ENCODE assay signal across 30 cellular contexts in the genomic region with DNA sequence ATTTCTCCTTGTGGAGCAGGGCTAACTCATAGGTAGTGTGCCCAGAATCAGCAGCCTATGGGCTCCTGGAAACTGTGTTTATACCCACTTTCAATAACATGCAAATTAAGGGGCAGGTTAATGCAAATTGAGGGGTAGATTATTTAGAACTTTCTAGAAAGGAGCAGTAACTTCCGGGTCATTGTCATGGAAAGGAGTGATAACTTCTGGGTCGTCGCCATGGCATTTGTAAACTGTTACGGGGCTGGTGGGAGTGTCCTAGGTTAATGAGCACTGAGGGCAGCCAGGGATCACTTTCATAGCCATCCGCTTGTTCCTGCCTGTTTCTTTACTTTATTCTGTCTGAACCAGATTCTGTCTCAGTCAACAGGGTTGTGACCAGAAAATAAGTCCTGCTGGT.
"Had no signal": no experiment of that assay in that cellular context is flagged by ENCODE, and none has a peak within 500 bp of the region (broad histone marks: within the 10 kb centered on the region; RNA-seq: fewer than 3 reads in every experiment).

No MANE protein-coding gene starts in this region.

- H3K9me3 ChIP-seq: neutrophil, pancreas, psoas muscle, spleen, suprapubic skin, testis, transverse colon, upper lobe of right lung, uterus had no signal

- FAIRE-seq: pancreas had no signal

- H3K4me3 ChIP-seq: pancreas, psoas muscle, skin epidermis, smooth muscle cell, spleen, suprapubic skin, testis, tibial artery, transverse colon, upper lobe of right lung, uterus had no signal

- ATAC-seq: naive thymus-derived CD8-positive, alpha-beta T cell; natural killer cell treated with Interleukin-12 subunit alpha and Interleukin-12 subunit beta and Interleukin-15 and Interleukin-18, amount 100 ng/mL, for 72 hours; pancreas; psoas muscle; right cardiac atrium; sciatic nerve; stimulated activated memory B cell treated with anti-CD40 and anti-IgM and Interleukin-4, amounts not matched to agents 10 μg/mL and 1 μg/mL and 100 μg/mL, for 72 hours; stimulated activated naive CD8-positive, alpha-beta T cell treated with anti-CD3 and anti-CD28 coated beads, Interleukin-15, amount 100 ng/mL, for 72 hours; stimulated activated naive CD8-positive, alpha-beta T cell treated with anti-CD3 and anti-CD28 coated beads, Interleukin-15, Interleukin-2, amounts not matched to agents 100 U/mL and 50 U/mL, for 24 hours; upper lobe of right lung had no signal

- H3K4me1 ChIP-seq: pancreas, psoas muscle, spleen, suprapubic skin, testis, tibial artery, transverse colon, upper lobe of right lung, uterus had no signal

- H3K27ac Mint-ChIP-seq: natural killer cell treated with Interleukin-12 subunit alpha and Interleukin-12 subunit beta and Interleukin-15 and Interleukin-18, amount 100 ng/mL, for 72 hours; nephron progenitor cell; stimulated activated memory B cell treated with anti-CD40 and anti-IgM and Interleukin-4, amounts not matched to agents 10 μg/mL and 1 μg/mL and 100 μg/mL, for 72 hours; type B pancreatic cell had no signal

- H3K36me3 ChIP-seq: neutrophil, pancreas, spleen, suprapubic skin, tibial artery, transverse colon, upper lobe of right lung, uterus had no signal

- H3K36me3 Mint-ChIP-seq: naive thymus-derived CD8-positive, alpha-beta T cell; natural killer cell treated with Interleukin-12 subunit alpha and Interleukin-12 subunit beta and Interleukin-15 and Interleukin-18, amount 100 ng/mL, for 72 hours; stimulated activated memory B cell treated with anti-CD40 and anti-IgM and Interleukin-4, amounts not matched to agents 10 μg/mL and 1 μg/mL and 100 μg/mL, for 72 hours had no signal

- H3K27me3 Mint-ChIP-seq: type B pancreatic cell had no signal

- H3K4me3 Mint-ChIP-seq: naive thymus-derived CD8-positive, alpha-beta T cell; natural killer cell treated with Interleukin-12 subunit alpha and Interleukin-12 subunit beta and Interleukin-15 and Interleukin-18, amount 100 ng/mL, for 72 hours; nephron progenitor cell; neural crest cell; stimulated activated memory B cell treated with anti-CD40 and anti-IgM and Interleukin-4, amounts not matched to agents 10 μg/mL and 1 μg/mL and 100 μg/mL, for 72 hours; stimulated activated naive CD8-positive, alpha-beta T cell treated with anti-CD3 and anti-CD28 coated beads, Interleukin-15, amount 100 ng/mL, for 72 hours; type B pancreatic cell had no signal

- H3K4me2 ChIP-seq: smooth muscle cell had no signal

- H3K27me3 ChIP-seq: neutrophil, pancreas, spleen, suprapubic skin, testis, tibial artery, transverse colon, upper lobe of right lung, uterus had no signal

- H3K4me1 Mint-ChIP-seq: stimulated activated memory B cell treated with anti-CD40 and anti-IgM and Interleukin-4, amounts not matched to agents 10 μg/mL and 1 μg/mL and 100 μg/mL, for 72 hours; stimulated activated naive CD8-positive, alpha-beta T cell treated with anti-CD3 and anti-CD28 coated beads, Interleukin-15, amount 100 ng/mL, for 72 hours had no signal

- H3K9me3 Mint-ChIP-seq: naive thymus-derived CD8-positive, alpha-beta T cell; natural killer cell treated with Interleukin-12 subunit alpha and Interleukin-12 subunit beta and Interleukin-15 and Interleukin-18, amount 100 ng/mL, for 72 hours; stimulated activated memory B cell treated with anti-CD40 and anti-IgM and Interleukin-4, amounts not matched to agents 10 μg/mL and 1 μg/mL and 100 μg/mL, for 72 hours; stimulated activated naive CD8-positive, alpha-beta T cell treated with anti-CD3 and anti-CD28 coated beads, Interleukin-15, amount 100 ng/mL, for 72 hours had no signal

- DNase-seq: naive thymus-derived CD8-positive, alpha-beta T cell; nephron progenitor cell; nucleus accumbens; pancreas; psoas muscle; right cardiac atrium; spleen; stimulated activated CD4-positive, alpha-beta T cell treated with anti-CD3 and anti-CD28 coated beads, Interleukin-12 subunit alpha, Interleukin-12 subunit beta, amount 100 ng/mL, for 4 hours; stimulated activated CD4-positive, alpha-beta T cell treated with anti-CD3 and anti-CD28 coated beads, Interleukin-1b, Interleukin-23, amount 100 ng/mL, for 48 hours; stimulated activated CD4-positive, alpha-beta T cell treated with anti-CD3 and anti-CD28 coated beads, Interleukin-4, amount 100 ng/mL, for 1 hour; stimulated activated CD4-positive, alpha-beta T cell treated with anti-CD3 and anti-CD28 coated beads, Interleukin-4, amount 100 ng/mL, for 4 hours; stimulated activated CD8-positive, alpha-beta memory T cell treated with anti-CD3 and anti-CD28 coated beads, Interleukin-4, amount 100 ng/mL, for 48 hours; stimulated activated naive CD4-positive, alpha-beta T cell; stimulated activated naive CD8-positive, alpha-beta T cell treated with anti-CD3 and anti-CD28 coated beads, Interleukin-15, amount 100 ng/mL, for 72 hours; stimulated activated naive CD8-positive, alpha-beta T cell treated with anti-CD3 and anti-CD28 coated beads, Interleukin-15, Interleukin-2, amounts not matched to agents 100 U/mL and 50 U/mL, for 24 hours; substantia nigra; testis; tibial artery; transverse colon; upper lobe of right lung; uterus had no signal

- H3K27ac ChIP-seq: neutrophil, pancreas, psoas muscle, skin epidermis, spleen, suprapubic skin, testis, tibial artery, transverse colon, upper lobe of right lung, uterus had no signal
